18 cellular contexts compared by ENCODE assay signal in genomic region chr7:47743898-47744612, GRCh38.
DNase-seq lines count a peak whose midpoint lies in the region; ATAC-seq and TF ChIP-seq lines count a peak whose summit lies in the region.
"Had no signal": no experiment of that assay in that cellular context is flagged by ENCODE, and none has a peak within 500 bp of the region (broad histone marks: within the 10 kb centered on the region; RNA-seq: fewer than 3 reads in every experiment).

No MANE protein-coding gene starts in this region.

- H3F3A ChIP-seq in SK-N-SH (replicated peaks; ENCODE audit: insufficient read depth), result peaks cover 4% of the 10 kb centered on the region

- H3K36me3 ChIP-seq in BLaER1, result no peaks in the 10 kb centered on the region
- no peaks in the 10 kb centered on the region for H3K36me3 ChIP-seq in hepatocyte (replicated peaks; ENCODE audit: insufficient read depth, low read depth)
- no peaks in the 10 kb centered on the region for H3K36me3 ChIP-seq in trophoblast cell (ENCODE audit: control insufficient read depth in 1 of 2, insufficient read depth in 2 of 2, low read length in 2 of 2)
- no peaks in the 10 kb centered on the region for H3K36me3 ChIP-seq in SK-N-SH (replicated peaks in 1 of 2; ENCODE audit: control insufficient read depth in 1 of 2, insufficient read depth in 2 of 2, low read length in 1 of 2)
- H3K36me3 ChIP-seq: ascending aorta, gastrocnemius medialis, uterus had no signal

- H4K8ac ChIP-seq in trophoblast cell (ENCODE audit: low read depth, low read length), result no peak overlapping the region

- DNase-seq in SK-N-DZ (ENCODE audit: low spot score) (peak; percentile 37), hepatocyte (ENCODE audit: low spot score) (no peak), trophoblast cell (no peak), C1 segment of cervical spinal cord (lab: John Stamatoyannopoulos, UW) (no peak), SK-N-SH (no peak)
- DNase-seq in activated naive CD4-positive, alpha-beta T cell treated with anti-CD3 and anti-CD28 coated beads for 36 hours, result no peak
- DNase-seq: activated CD4-positive, alpha-beta T cell treated with anti-CD3 and anti-CD28 coated beads, Interleukin-2, amount 50 U/mL, for 48 hours; Calu3; effector CD8-positive, alpha-beta T cell; gastrocnemius medialis; NCI-H1048; NCI-H226; uterus had no signal

- H3K36me3 Mint-ChIP-seq in activated naive CD4-positive, alpha-beta T cell treated with anti-CD3 and anti-CD28 coated beads for 36 hours (ENCODE audit: low read depth), result no peaks in the 10 kb centered on the region
- H3K36me3 Mint-ChIP-seq: stimulated activated effector memory CD8-positive, alpha-beta T cell treated with anti-CD3 and anti-CD28 coated beads, Interleukin-12 subunit alpha, Interleukin-12 subunit beta, amount 100 ng/mL, for 72 hours had no signal

- H3K18ac ChIP-seq in trophoblast cell (ENCODE audit: low read length), result no peak overlapping the region

- no peak overlapping the region for H3K27ac Mint-ChIP-seq in activated naive CD4-positive, alpha-beta T cell treated with anti-CD3 and anti-CD28 coated beads for 36 hours
- H3K27ac Mint-ChIP-seq: IgD-negative memory B cell; stimulated activated effector memory CD8-positive, alpha-beta T cell treated with anti-CD3 and anti-CD28 coated beads, Interleukin-12 subunit alpha, Interleukin-12 subunit beta, amount 100 ng/mL, for 72 hours had no signal

- H3K9me2 ChIP-seq in hepatocyte (replicated peaks; ENCODE audit: insufficient read depth) (no peaks in the 10 kb centered on the region), SK-N-SH (no peaks in the 10 kb centered on the region)

- peaks cover 2% of the 10 kb centered on the region for H3K9me3 Mint-ChIP-seq in activated naive CD4-positive, alpha-beta T cell treated with anti-CD3 and anti-CD28 coated beads for 36 hours
- H3K9me3 Mint-ChIP-seq: stimulated activated effector memory CD8-positive, alpha-beta T cell treated with anti-CD3 and anti-CD28 coated beads, Interleukin-12 subunit alpha, Interleukin-12 subunit beta, amount 100 ng/mL, for 72 hours had no signal

- H3K27me3 ChIP-seq in BLaER1 (no peaks in the 10 kb centered on the region), hepatocyte (no peaks in the 10 kb centered on the region), trophoblast cell (ENCODE audit: insufficient read depth, low read length) (no peaks in the 10 kb centered on the region), SK-N-SH (ENCODE audit: insufficient read depth) (no peaks in the 10 kb centered on the region)
- H3K27me3 ChIP-seq: ascending aorta, gastrocnemius medialis, uterus had no signal

- H3K27ac ChIP-seq in BLaER1 (no peak overlapping the region), hepatocyte (no peak overlapping the region), trophoblast cell (ENCODE audit: low read depth, low read length) (no peak overlapping the region), SK-N-SH (ENCODE audit: low read depth in 2 of 2, low read length in 1 of 2) (no peak overlapping the region)
- H3K27ac ChIP-seq: ascending aorta, gastrocnemius medialis, uterus had no signal

- H3K4me1 ChIP-seq in BLaER1 (peaks cover 26% of the 10 kb centered on the region), hepatocyte (ENCODE audit: insufficient read depth) (peaks cover 7% of the 10 kb centered on the region), trophoblast cell (ENCODE audit: control insufficient read depth in 1 of 2, insufficient read depth in 2 of 2, low read length in 2 of 2) (peaks cover 3 to 4% of the 10 kb centered on the region in 2 experiments), SK-N-SH (ENCODE audit: control insufficient read depth in 1 of 2, insufficient read depth in 2 of 2, low read depth in 1 of 2, low read length in 1 of 2) (peaks cover 0 to 18% of the 10 kb centered on the region in 2 experiments; a peak in 1 of 4 replicates)
- H3K4me1 ChIP-seq: uterus had no signal

- no peak overlapping the region for H3K4me3 ChIP-seq in BLaER1
- no peak overlapping the region for H3K4me3 ChIP-seq in hepatocyte
- peak overlapping the region; percentile 18 for H3K4me3 ChIP-seq in trophoblast cell (ENCODE audit: low read depth, low read length)
- H3K4me3 ChIP-seq in SK-N-SH (ENCODE audit: low read depth in 2 of 2, low read length in 1 of 2), result no peak overlapping the region
- H3K4me3 ChIP-seq: uterus had no signal

- H4K20me1 ChIP-seq in BLaER1 (no peaks in the 10 kb centered on the region), hepatocyte (ENCODE audit: insufficient read depth, poor library complexity, severe bottlenecking) (no peaks in the 10 kb centered on the region), SK-N-SH (ENCODE audit: insufficient read depth) (no peaks in the 10 kb centered on the region)

- no peak overlapping the region for H3K14ac ChIP-seq in trophoblast cell (ENCODE audit: low read length)

- no peak overlapping the region for H2BK5ac ChIP-seq in trophoblast cell (ENCODE audit: low read depth, low read length, poor library complexity)

- no peak for TF ChIP-seq RAD21 in SK-N-SH (IDR thresholded peaks at IDR 0.05; ENCODE audit: low read length)

- no peaks in the 10 kb centered on the region for H3K79me2 ChIP-seq in hepatocyte
- no peaks in the 10 kb centered on the region for H3K79me2 ChIP-seq in trophoblast cell (ENCODE audit: control insufficient read depth, insufficient read depth, low read length, poor library complexity)
- H3K79me2 ChIP-seq in SK-N-SH (ENCODE audit: insufficient read depth), result no peaks in the 10 kb centered on the region

- no peak overlapping the region for H3K23ac ChIP-seq in trophoblast cell (ENCODE audit: low read length)

- peak overlapping the region; percentile 49 for H4K91ac ChIP-seq in trophoblast cell (ENCODE audit: low read depth, low read length)

- H3K4ac ChIP-seq in trophoblast cell (ENCODE audit: low read depth, low read length), result no peak overlapping the region

- peaks cover 4% of the 10 kb centered on the region for H3K79me1 ChIP-seq in trophoblast cell (ENCODE audit: low read length)

- H3K9ac ChIP-seq in BLaER1 (no peak overlapping the region), trophoblast cell (ENCODE audit: low read length) (no peak overlapping the region), SK-N-SH (no peak overlapping the region)

- H3K4me3 Mint-ChIP-seq in activated naive CD4-positive, alpha-beta T cell treated with anti-CD3 and anti-CD28 coated beads for 36 hours, result no peak overlapping the region
- H3K4me3 Mint-ChIP-seq: stimulated activated effector memory CD8-positive, alpha-beta T cell treated with anti-CD3 and anti-CD28 coated beads, Interleukin-12 subunit alpha, Interleukin-12 subunit beta, amount 100 ng/mL, for 72 hours had no signal

- intact Hi-C loops in activated naive CD4-positive, alpha-beta T cell treated with anti-CD3 and anti-CD28 coated beads for 36 hours (cut with micrococcal nuclease), result no loop called here

- H3K27me3 Mint-ChIP-seq in activated naive CD4-positive, alpha-beta T cell treated with anti-CD3 and anti-CD28 coated beads for 36 hours (ENCODE audit: low read depth), result peaks cover 11% of the 10 kb centered on the region
- H3K27me3 Mint-ChIP-seq: IgD-negative memory B cell had no signal

- peak overlapping the region; percentile 66 for H2AFZ ChIP-seq in hepatocyte
- no peak overlapping the region for H2AFZ ChIP-seq in trophoblast cell (ENCODE audit: insufficient read depth, low read length, poor library complexity)
- H2AFZ ChIP-seq in SK-N-SH (ENCODE audit: low read depth), result no peak overlapping the region; the same call in 1 of the 2 replicates

- H3K9me3 ChIP-seq in BLaER1 (no peaks in the 10 kb centered on the region), hepatocyte (ENCODE audit: low read depth) (no peaks in the 10 kb centered on the region), trophoblast cell (ENCODE audit: insufficient read depth, low read depth, low read length) (no peaks in the 10 kb centered on the region), SK-N-SH (no peaks in the 10 kb centered on the region)
- H3K9me3 ChIP-seq: ascending aorta, gastrocnemius medialis, uterus had no signal

- no peak for ATAC-seq in HG03342 (IDR thresholded peaks at IDR 0.05; ENCODE audit: unreplicated experiment)
- ATAC-seq: gastrocnemius medialis; stimulated activated effector memory CD8-positive, alpha-beta T cell treated with anti-CD3 and anti-CD28 coated beads, Interleukin-12 subunit alpha, Interleukin-12 subunit beta, amount 100 ng/mL, for 72 hours had no signal

- no peaks in the 10 kb centered on the region for H3K4me1 Mint-ChIP-seq in activated naive CD4-positive, alpha-beta T cell treated with anti-CD3 and anti-CD28 coated beads for 36 hours (ENCODE audit: low read depth)
- H3K4me1 Mint-ChIP-seq: stimulated activated effector memory CD8-positive, alpha-beta T cell treated with anti-CD3 and anti-CD28 coated beads, Interleukin-12 subunit alpha, Interleukin-12 subunit beta, amount 100 ng/mL, for 72 hours had no signal

- H3K4me2 ChIP-seq in BLaER1 (0 out of 2 replicates have a peak overlapping the region, but pooled peaks have one; percentile 8), hepatocyte (peak overlapping the region; percentile 55), trophoblast cell (ENCODE audit: low read length) (no peak overlapping the region), SK-N-SH (no peak overlapping the region)

- CTCF ChIA-PET in activated naive CD4-positive, alpha-beta T cell treated with anti-CD3 and anti-CD28 coated beads for 36 hours (lab: Charles Lee), result no interaction called here
- CTCF ChIA-PET in SK-N-SH (lab: Yijun Ruan, JAX), result interaction anchor here (1.4 kb wide), 1 partner anchor 15 kb away, joined by 6 read pairs; no protein-coding TSS in a partner anchor

- POLR2A ChIA-PET in SK-N-SH (lab: Yijun Ruan, JAX), result no interaction called here

- TF ChIP-seq CTCF in hepatocyte (IDR thresholded peaks at IDR 0.05; ENCODE audit: poor library complexity), result no peak
- TF ChIP-seq CTCF in SK-N-SH (IDR thresholded peaks at IDR 0.05), result no peak

- peak overlapping the region; percentile 31 for H2AK5ac ChIP-seq in trophoblast cell (ENCODE audit: low read length)

- WGBS in hepatocyte (ENCODE audit: low lambda C conversion rate, missing lambda C conversion rate), result 44% methylated on average over 22 of the region's 26 CpGs
- no CpG with 5 or more reads among the region's 26 CpGs for WGBS in trophoblast cell (ENCODE audit: extremely low coverage, insufficient coverage, insufficient read length)
- 80% methylated on average over 26 of the region's 26 CpGs for WGBS in SK-N-SH (ENCODE audit: low lambda C conversion rate)

- TF ChIP-seq EP300 in SK-N-SH (IDR thresholded peaks at IDR 0.05; ENCODE audit: borderline replicate concordance in 1 of 2, low read depth in 1 of 2, low read length in 1 of 2), result no peak

- peak overlapping the region; percentile 10 for H2BK12ac ChIP-seq in trophoblast cell (ENCODE audit: low read length)

- H2BK120ac ChIP-seq in trophoblast cell (ENCODE audit: insufficient read depth, low read length, poor library complexity), result peak overlapping the region; percentile 21

- no peak overlapping the region for H4K12ac ChIP-seq in trophoblast cell (ENCODE audit: low read depth, low read length)

Comparison
In these comparisons a context has a peak if more than half of its experiments do, and no peak if none do; other contexts are left out.
1. H3K4me2 ChIP-seq: peak in BLaER1 (single experiment) and hepatocyte (single experiment); none in trophoblast cell (single experiment) and SK-N-SH (single experiment).